ENCODE assay signal across 14 cellular contexts in genomic region chr5:34053133-34053532, GRCh38. TPM values are rescaled to one million over a fixed set of nuclear protein-coding genes. Genes with fewer than 3 reads are reported as not detected.
DNase-seq lines count a peak whose midpoint lies in the region; ATAC-seq and TF ChIP-seq lines count a peak whose summit lies in the region.
"Had no signal": no experiment of that assay in that cellular context is flagged by ENCODE, and none has a peak within 500 bp of the region (broad histone marks: within the 10 kb centered on the region; RNA-seq: fewer than 3 reads in every experiment).

No MANE protein-coding gene starts in this region.

- no peaks in the 10 kb centered on the region for H3K36me3 ChIP-seq in cardiac muscle cell
- no peaks in the 10 kb centered on the region for H3K36me3 ChIP-seq in brain microvascular endothelial cell (replicated peaks)

- peaks cover 18% of the 10 kb centered on the region for H3K4me1 ChIP-seq in cardiac muscle cell (ENCODE audit: low read depth)

- H3K27ac ChIP-seq in cardiac muscle cell (peak overlapping the region; percentile 83), brain microvascular endothelial cell (no peak overlapping the region)

- DNase-seq in cardiac muscle cell (ENCODE audit: low read depth in 1 of 2, low spot score in 1 of 2) (peak in 1 of 2 donors; percentile 60), Right ventricle myocardium inferior (ENCODE audit: missing footprints) (no peak), brain microvascular endothelial cell (peak; percentile 63), hepatic stellate cell (ENCODE audit: low spot score) (peak; percentile 64), GM20000 (ENCODE audit: low spot score) (no peak), posterior cingulate gyrus (no peak)
- no peak for DNase-seq in stimulated activated CD4-positive, alpha-beta T cell treated with anti-CD3 and anti-CD28 coated beads, Interleukin-15, amount 100 ng/mL, for 24 hours
- DNase-seq: activated CD8-positive, alpha-beta memory T cell treated with anti-CD3 and anti-CD28 coated beads, Interleukin-2, amount 50 U/mL, for 4 hours; hypothalamus; NCI-H1105 treated with DMSO at 0.1 percent for 48 hours; stimulated activated CD4-positive, alpha-beta T cell treated with anti-CD3 and anti-CD28 coated beads, Interleukin-2, amount 100 ng/mL, for 48 hours; stimulated activated naive CD8-positive, alpha-beta T cell treated with anti-CD3 and anti-CD28 coated beads, Interleukin-15, amount 100 ng/mL, for 72 hours; T-helper 9 cell had no signal

- TF ChIP-seq CTCF in cardiac muscle cell (IDR thresholded peaks at IDR 0.05; ENCODE audit: low read depth, low read length) = no peak
- no peak for TF ChIP-seq CTCF in brain microvascular endothelial cell (IDR thresholded peaks at IDR 0.05; ENCODE audit: low read depth, low read length, missing control alignments)
- TF ChIP-seq CTCF in GM20000 (IDR thresholded peaks at IDR 0.05; ENCODE audit: extremely low read depth, missing control alignments) = no peak

- H3K9me3 ChIP-seq in cardiac muscle cell (ENCODE audit: low read depth) = no peaks in the 10 kb centered on the region

- H3K4me3 ChIP-seq in cardiac muscle cell = no peak overlapping the region
- H3K4me3 ChIP-seq in brain microvascular endothelial cell (ENCODE audit: low read depth, low read length) = no peak overlapping the region

- in situ Hi-C loops in brain microvascular endothelial cell (cut with HindIII; ENCODE audit: low pct_ligation_motif_present, low sequenced_read_pairs) = no loop called here

- intact Hi-C loops in Right ventricle myocardium inferior (cut with DNase I) = no loop called here
- intact Hi-C loops in posterior cingulate gyrus (cut with DNase I) = no loop called here

- no peak for ATAC-seq in Right ventricle myocardium inferior
- ATAC-seq in HG03108 (IDR thresholded peaks at IDR 0.05; ENCODE audit: unreplicated experiment) = no peak
- ATAC-seq: stimulated activated naive CD8-positive, alpha-beta T cell treated with anti-CD3 and anti-CD28 coated beads, Interleukin-15, amount 100 ng/mL, for 72 hours had no signal

- H3K27me3 ChIP-seq in cardiac muscle cell (no peaks in the 10 kb centered on the region), brain microvascular endothelial cell (replicated peaks) (no peaks in the 10 kb centered on the region)

RNA-seq across cellular contexts. Expression of gene C1QTNF3, which starts 10.1 kb away (rescaled TPM):
- total RNA-seq in cardiac muscle cell (3.7 and 4.6 TPM in 2 replicates), Right ventricle myocardium inferior (0.60 TPM)
- polyA plus RNA-seq in cardiac muscle cell = 0.91 and 3.2 TPM in 2 replicates

RNA-seq across cellular contexts. Expression of gene AMACR, which starts 45.3 kb away (rescaled TPM):
- total RNA-seq in cardiac muscle cell (29.4 and 40.5 TPM in 2 replicates), Right ventricle myocardium inferior (6.1 TPM)
- polyA plus RNA-seq in cardiac muscle cell = 36.2 and 37.0 TPM in 2 replicates

Comparison
In these comparisons a context has a peak if more than half of its experiments do, and no peak if none do; other contexts are left out.
1. DNase-seq: peak in brain microvascular endothelial cell (single experiment) and hepatic stellate cell (single experiment); none in Right ventricle myocardium inferior (single experiment), stimulated activated CD4-positive, alpha-beta T cell treated with anti-CD3 and anti-CD28 coated beads, Interleukin-15, amount 100 ng/mL, for 24 hours (single experiment), GM20000 (single experiment) and posterior cingulate gyrus (0 of 10).